Comparison of ENCODE assay signal across 19 cellular contexts in the genomic region with DNA sequence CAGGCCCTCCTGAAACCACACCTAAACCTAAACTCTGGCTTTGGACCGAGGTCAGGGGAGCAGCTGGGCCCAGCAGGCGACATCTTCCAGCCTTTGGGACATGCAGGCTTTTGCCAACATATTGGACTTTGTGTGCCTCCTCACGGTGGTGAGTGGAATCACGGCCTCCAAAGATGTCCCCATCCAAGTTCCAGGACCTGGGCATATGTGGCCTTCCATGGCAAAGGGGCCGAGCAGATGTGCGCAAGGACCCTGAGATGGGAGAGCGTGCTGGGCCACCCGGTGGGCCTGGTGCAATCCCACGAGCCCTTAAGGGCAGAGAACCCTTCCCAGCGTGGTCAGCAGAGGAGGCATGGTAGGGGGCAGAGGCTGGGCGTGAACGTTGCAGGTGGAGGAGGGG.
DNase-seq lines count a peak whose midpoint lies in the region; ATAC-seq and TF ChIP-seq lines count a peak whose summit lies in the region.
"Had no signal": no experiment of that assay in that cellular context is flagged by ENCODE, and none has a peak within 500 bp of the region (broad histone marks: within the 10 kb centered on the region; RNA-seq: fewer than 3 reads in every experiment).

No MANE protein-coding gene starts in this region.

- CTCF ChIA-PET in activated CD8-positive, alpha-beta T cell treated with anti-CD3 and anti-CD28 coated beads, Interleukin-2, amount 10 ng/mL, durations not matched to agents 7 days and 5 days (lab: Charles Lee): no interaction called here
- CTCF ChIA-PET in activated CD8-positive, alpha-beta T cell treated with anti-CD3 and anti-CD28 coated beads for 36 hours (lab: Charles Lee): no interaction called here

- H2BK20ac ChIP-seq in H9 (ENCODE audit: low read depth, low read length, poor library complexity, severe bottlenecking): no peak overlapping the region

- DNase-seq in activated CD8-positive, alpha-beta T cell treated with anti-CD3 and anti-CD28 coated beads, Interleukin-2, amount 10 ng/mL, durations not matched to agents 7 days and 5 days: peak; percentile 16
- no peak for DNase-seq in activated CD8-positive, alpha-beta T cell treated with anti-CD3 and anti-CD28 coated beads for 36 hours
- DNase-seq in H9 (no peak), SK-MEL-5 (ENCODE audit: low read depth, low spot score) (peak; percentile 43), neuronal stem cell (ENCODE audit: low spot score) (no peak), adrenal gland (no peak), smooth muscle cell (lab: John Stamatoyannopoulos, UW; ENCODE audit: unreplicated experiment) (no peak)
- DNase-seq in activated T-helper 2 cell treated with anti-CD3 and anti-CD28 coated beads, Interferon-gamma antibody, Interleukin-2, Interleukin-4, amounts not matched to agents 10 μg/mL and 5 μg/mL and 100 μg/mL, durations not matched to agents 14 hours and 24 hours and 36 hours (ENCODE audit: low spot score): no peak
- DNase-seq: C1 segment of cervical spinal cord, DMS153, MM.1S, NCI-H1105, NCI-H187, NCI-H345, NCI-H526 treated with DMSO at 0.1 percent for 48 hours, SHP77, T-helper 2 cell had no signal

- H3K4me2 ChIP-seq in H9 (ENCODE audit: insufficient read depth, insufficient read length, low read length): no peak overlapping the region
- H3K4me2 ChIP-seq in neuronal stem cell (ENCODE audit: insufficient read depth, low read length, poor library complexity, severe bottlenecking): no peak overlapping the region
- H3K4me2 ChIP-seq in smooth muscle cell: no peak overlapping the region
- H3K4me2 ChIP-seq: GM23338, KMS-11 had no signal

- H3T11ph ChIP-seq in H9 (ENCODE audit: low read length): no peak overlapping the region

- H3K4ac ChIP-seq in H9 (ENCODE audit: low read depth, low read length) (no peak overlapping the region), neuronal stem cell (ENCODE audit: low read length) (no peak overlapping the region)

- H3K79me2 ChIP-seq in H9 (ENCODE audit: insufficient read depth, low read length) (no peaks in the 10 kb centered on the region), smooth muscle cell (ENCODE audit: low read depth) (no peaks in the 10 kb centered on the region)

- H3F3A ChIP-seq in smooth muscle cell (ENCODE audit: low read depth): no peaks in the 10 kb centered on the region

- no peak overlapping the region for H3K18ac ChIP-seq in H9 (ENCODE audit: insufficient read length, low read depth, low read length)
- peak overlapping the region; percentile 87 for H3K18ac ChIP-seq in neuronal stem cell (ENCODE audit: low read length)

- H3K23me2 ChIP-seq in H9 (ENCODE audit: insufficient read length, low read depth, low read length, poor library complexity, severe bottlenecking): no peaks in the 10 kb centered on the region

- H3K36me3 ChIP-seq in neuronal stem cell (replicated peaks in 1 of 2; ENCODE audit: control insufficient read depth in 2 of 2, insufficient read depth in 2 of 2, low read length in 2 of 2) (no peaks in the 10 kb centered on the region), adrenal gland (replicated peaks in 1 of 2) (no peaks in the 10 kb centered on the region), smooth muscle cell (ENCODE audit: low read depth) (no peaks in the 10 kb centered on the region)

- no peak overlapping the region for H2BK120ac ChIP-seq in H9 (ENCODE audit: low read depth, low read length, poor library complexity, severe bottlenecking)
- H2BK120ac ChIP-seq in neuronal stem cell (ENCODE audit: low read depth, low read length): no peak overlapping the region

- H2BK5ac ChIP-seq in H9 (ENCODE audit: insufficient read length, low read length) (no peak overlapping the region), neuronal stem cell (ENCODE audit: low read length) (peak overlapping the region; percentile 5)

- no peak for TF ChIP-seq CTCF in activated CD8-positive, alpha-beta T cell treated with anti-CD3 and anti-CD28 coated beads for 36 hours (IDR thresholded peaks at IDR 0.05)
- no peak; the same call in 2 of the 3 replicates for TF ChIP-seq CTCF in H9 (conservative IDR thresholded peaks at IDR 0.05)
- TF ChIP-seq CTCF in adrenal gland (IDR thresholded peaks at IDR 0.05): no peak
- no peak for TF ChIP-seq CTCF in smooth muscle cell (IDR thresholded peaks at IDR 0.05; ENCODE audit: borderline replicate concordance, insufficient read depth, poor library complexity, severe bottlenecking)

- H3K23ac ChIP-seq in H9 (ENCODE audit: insufficient read length, low read depth, low read length): no peak overlapping the region
- peak overlapping the region; percentile 43 for H3K23ac ChIP-seq in neuronal stem cell (ENCODE audit: low read depth, low read length, poor library complexity)

- H3K27ac Mint-ChIP-seq in activated CD8-positive, alpha-beta T cell treated with anti-CD3 and anti-CD28 coated beads, Interleukin-2, amount 10 ng/mL, durations not matched to agents 7 days and 5 days: no peak overlapping the region
- no peak overlapping the region for H3K27ac Mint-ChIP-seq in activated CD8-positive, alpha-beta T cell treated with anti-CD3 and anti-CD28 coated beads for 36 hours
- H3K27ac Mint-ChIP-seq in H9: no peak overlapping the region; a peak in 1 of 7 replicates
- H3K27ac Mint-ChIP-seq in activated T-helper 2 cell treated with anti-CD3 and anti-CD28 coated beads, Interferon-gamma antibody, Interleukin-2, Interleukin-4, amounts not matched to agents 10 μg/mL and 5 μg/mL and 100 μg/mL, durations not matched to agents 14 hours and 24 hours and 36 hours: no peak overlapping the region
- H3K27ac Mint-ChIP-seq: GM23338 had no signal

- no peaks in the 10 kb centered on the region for H3K4me1 Mint-ChIP-seq in activated CD8-positive, alpha-beta T cell treated with anti-CD3 and anti-CD28 coated beads, Interleukin-2, amount 10 ng/mL, durations not matched to agents 7 days and 5 days (ENCODE audit: low read depth)
- H3K4me1 Mint-ChIP-seq in activated CD8-positive, alpha-beta T cell treated with anti-CD3 and anti-CD28 coated beads for 36 hours (ENCODE audit: low read depth): no peaks in the 10 kb centered on the region
- H3K4me1 Mint-ChIP-seq in H9: no peaks in the 10 kb centered on the region
- no peaks in the 10 kb centered on the region for H3K4me1 Mint-ChIP-seq in activated T-helper 2 cell treated with anti-CD3 and anti-CD28 coated beads, Interferon-gamma antibody, Interleukin-2, Interleukin-4, amounts not matched to agents 10 μg/mL and 5 μg/mL and 100 μg/mL, durations not matched to agents 14 hours and 24 hours and 36 hours (ENCODE audit: low read depth)
- H3K4me1 Mint-ChIP-seq: GM23338 had no signal

- H3K27ac ChIP-seq in H9 (ENCODE audit: insufficient read length, low read depth, low read length) (no peak overlapping the region), neuronal stem cell (replicated peaks; ENCODE audit: low read length) (no peak overlapping the region), adrenal gland (no peak overlapping the region), smooth muscle cell (ENCODE audit: low read depth) (no peak overlapping the region)
- H3K27ac ChIP-seq: KMS-11 had no signal

- no peak overlapping the region for H4K91ac ChIP-seq in H9 (ENCODE audit: insufficient read length, low read depth, low read length)
- no peak overlapping the region for H4K91ac ChIP-seq in neuronal stem cell (ENCODE audit: low read depth, low read length, poor library complexity)

- POLR2A ChIA-PET in activated CD8-positive, alpha-beta T cell treated with anti-CD3 and anti-CD28 coated beads, Interleukin-2, amount 10 ng/mL, durations not matched to agents 7 days and 5 days (lab: Charles Lee): no interaction called here
- POLR2A ChIA-PET in activated CD8-positive, alpha-beta T cell treated with anti-CD3 and anti-CD28 coated beads for 36 hours (lab: Charles Lee): no interaction called here

- H3K27me3 ChIP-seq in H9 (ENCODE audit: insufficient read depth, low read length): no peaks in the 10 kb centered on the region
- H3K27me3 ChIP-seq in neuronal stem cell (ENCODE audit: control insufficient read depth in 3 of 3, insufficient read depth in 3 of 3, low read depth in 1 of 3, low read length in 3 of 3): no peaks in the 10 kb centered on the region
- no peaks in the 10 kb centered on the region for H3K27me3 ChIP-seq in adrenal gland
- no peaks in the 10 kb centered on the region for H3K27me3 ChIP-seq in smooth muscle cell (ENCODE audit: low read depth)

- no peaks in the 10 kb centered on the region for H3K27me3 Mint-ChIP-seq in activated CD8-positive, alpha-beta T cell treated with anti-CD3 and anti-CD28 coated beads, Interleukin-2, amount 10 ng/mL, durations not matched to agents 7 days and 5 days (ENCODE audit: low read depth)
- no peaks in the 10 kb centered on the region for H3K27me3 Mint-ChIP-seq in activated CD8-positive, alpha-beta T cell treated with anti-CD3 and anti-CD28 coated beads for 36 hours
- no peaks in the 10 kb centered on the region; the same call in 1 of the 2 replicates for H3K27me3 Mint-ChIP-seq in H9 (ENCODE audit: low read depth)
- H3K27me3 Mint-ChIP-seq in activated T-helper 2 cell treated with anti-CD3 and anti-CD28 coated beads, Interferon-gamma antibody, Interleukin-2, Interleukin-4, amounts not matched to agents 10 μg/mL and 5 μg/mL and 100 μg/mL, durations not matched to agents 14 hours and 24 hours and 36 hours (ENCODE audit: low read depth): no peaks in the 10 kb centered on the region

- no peaks in the 10 kb centered on the region for H3K9me3 Mint-ChIP-seq in activated CD8-positive, alpha-beta T cell treated with anti-CD3 and anti-CD28 coated beads, Interleukin-2, amount 10 ng/mL, durations not matched to agents 7 days and 5 days (ENCODE audit: insufficient read depth)
- no peaks in the 10 kb centered on the region for H3K9me3 Mint-ChIP-seq in activated CD8-positive, alpha-beta T cell treated with anti-CD3 and anti-CD28 coated beads for 36 hours
- H3K9me3 Mint-ChIP-seq in H9: no peaks in the 10 kb centered on the region
- no peaks in the 10 kb centered on the region for H3K9me3 Mint-ChIP-seq in activated T-helper 2 cell treated with anti-CD3 and anti-CD28 coated beads, Interferon-gamma antibody, Interleukin-2, Interleukin-4, amounts not matched to agents 10 μg/mL and 5 μg/mL and 100 μg/mL, durations not matched to agents 14 hours and 24 hours and 36 hours

- WGBS in H9 (ENCODE audit: extremely low coverage, insufficient read length, low lambda C conversion rate): no CpG with 5 or more reads among the region's 12 CpGs
- no CpG with 5 or more reads among the region's 12 CpGs for WGBS in neuronal stem cell (ENCODE audit: extremely low coverage in 2 of 2, insufficient read length in 2 of 2, insufficient replicate concordance in 1 of 2), 2 donors
- 62 to 76% (median 74%) methylated on average over 9 to 12 of the region's 12 CpGs for WGBS in adrenal gland, 4 donors
- WGBS in smooth muscle cell (ENCODE audit: low lambda C conversion rate): 75% methylated on average over 12 of the region's 12 CpGs

- no peak for ATAC-seq in activated CD8-positive, alpha-beta T cell treated with anti-CD3 and anti-CD28 coated beads, Interleukin-2, amount 10 ng/mL, durations not matched to agents 7 days and 5 days
- no peak for ATAC-seq in activated CD8-positive, alpha-beta T cell treated with anti-CD3 and anti-CD28 coated beads for 36 hours
- ATAC-seq: GM23338 had no signal

- no peak overlapping the region for H2BK12ac ChIP-seq in H9 (ENCODE audit: insufficient read length, low read depth, low read length)
- H2BK12ac ChIP-seq in neuronal stem cell (ENCODE audit: low read length): no peak overlapping the region

- H3K14ac ChIP-seq in H9 (ENCODE audit: insufficient read depth, low read length): peak overlapping the region; percentile 13; the same call in 1 of the 2 replicates
- H3K14ac ChIP-seq in neuronal stem cell (ENCODE audit: low read length): no peak overlapping the region

- no peak for TF ChIP-seq POLR2A in adrenal gland (IDR thresholded peaks at IDR 0.05)

- H3K4me3 Mint-ChIP-seq in activated CD8-positive, alpha-beta T cell treated with anti-CD3 and anti-CD28 coated beads, Interleukin-2, amount 10 ng/mL, durations not matched to agents 7 days and 5 days: no peak overlapping the region
- H3K4me3 Mint-ChIP-seq in activated CD8-positive, alpha-beta T cell treated with anti-CD3 and anti-CD28 coated beads for 36 hours: no peak overlapping the region
- H3K4me3 Mint-ChIP-seq in H9: no peak overlapping the region
- no peak overlapping the region for H3K4me3 Mint-ChIP-seq in activated T-helper 2 cell treated with anti-CD3 and anti-CD28 coated beads, Interferon-gamma antibody, Interleukin-2, Interleukin-4, amounts not matched to agents 10 μg/mL and 5 μg/mL and 100 μg/mL, durations not matched to agents 14 hours and 24 hours and 36 hours (ENCODE audit: low read depth)
- H3K4me3 Mint-ChIP-seq: GM23338 had no signal

- H3K9ac ChIP-seq in H9 (ENCODE audit: extremely low read depth, insufficient read length, low read length) (no peak overlapping the region), neuronal stem cell (ENCODE audit: low read depth, low read length, poor library complexity) (no peak overlapping the region), smooth muscle cell (ENCODE audit: low read depth) (no peak overlapping the region)
- H3K9ac ChIP-seq: KMS-11 had no signal

- intact Hi-C loops in activated CD8-positive, alpha-beta T cell treated with anti-CD3 and anti-CD28 coated beads for 36 hours (cut with micrococcal nuclease): no loop called here
- intact Hi-C loops in activated T-helper 2 cell treated with anti-CD3 and anti-CD28 coated beads, Interferon-gamma antibody, Interleukin-2, Interleukin-4, amounts not matched to agents 10 μg/mL and 5 μg/mL and 100 μg/mL, durations not matched to agents 14 hours and 24 hours and 36 hours (cut with micrococcal nuclease): no loop called here
- intact Hi-C loops in adrenal gland (cut with DNase I): no loop called here

- no peak overlapping the region for H4K8ac ChIP-seq in H9 (replicated peaks; ENCODE audit: insufficient read length, low read depth, low read length)
- H4K8ac ChIP-seq in neuronal stem cell (ENCODE audit: low read depth, low read length): no peak overlapping the region

- H2AFZ ChIP-seq in H9 (ENCODE audit: low read length) (no peak overlapping the region), neuronal stem cell (ENCODE audit: low read length) (no peak overlapping the region), smooth muscle cell (ENCODE audit: low read depth) (no peak overlapping the region)
- H2AFZ ChIP-seq: GM23338 had no signal

- no peaks in the 10 kb centered on the region for H3K36me3 Mint-ChIP-seq in activated CD8-positive, alpha-beta T cell treated with anti-CD3 and anti-CD28 coated beads, Interleukin-2, amount 10 ng/mL, durations not matched to agents 7 days and 5 days (ENCODE audit: low read depth)
- no peaks in the 10 kb centered on the region for H3K36me3 Mint-ChIP-seq in activated CD8-positive, alpha-beta T cell treated with anti-CD3 and anti-CD28 coated beads for 36 hours (ENCODE audit: low read depth)
- no peaks in the 10 kb centered on the region; a peak in 1 of 7 replicates for H3K36me3 Mint-ChIP-seq in H9 (ENCODE audit: insufficient read depth in 1 of 3, low read depth in 3 of 3)
- no peaks in the 10 kb centered on the region for H3K36me3 Mint-ChIP-seq in activated T-helper 2 cell treated with anti-CD3 and anti-CD28 coated beads, Interferon-gamma antibody, Interleukin-2, Interleukin-4, amounts not matched to agents 10 μg/mL and 5 μg/mL and 100 μg/mL, durations not matched to agents 14 hours and 24 hours and 36 hours (ENCODE audit: low read depth)

- no peak overlapping the region for H4K5ac ChIP-seq in H9 (ENCODE audit: insufficient read length, low read depth, low read length)

- H3K79me1 ChIP-seq in H9 (ENCODE audit: insufficient read depth, low read depth, low read length, poor library complexity, severe bottlenecking) (no peaks in the 10 kb centered on the region), neuronal stem cell (ENCODE audit: low read depth, low read length) (no peaks in the 10 kb centered on the region)

- H2BK15ac ChIP-seq in H9 (ENCODE audit: low read depth, low read length): no peak overlapping the region
- H2BK15ac ChIP-seq in neuronal stem cell (ENCODE audit: low read length): peak overlapping the region; percentile 26

- in situ Hi-C loops in SK-MEL-5 (cut with HindIII; ENCODE audit: low pct_unique_long_range_greater_than_20kb, low sequenced_read_pairs): no loop called here

- H3K9me3 ChIP-seq in H9 (ENCODE audit: control insufficient read depth, low read depth, low read length): no peaks in the 10 kb centered on the region
- peaks cover 0 to 2% of the 10 kb centered on the region in 2 donors for H3K9me3 ChIP-seq in neuronal stem cell (replicated peaks in 1 of 2; ENCODE audit: control insufficient read depth in 2 of 2, insufficient read depth in 1 of 2, low read depth in 1 of 2, low read length in 2 of 2)
- H3K9me3 ChIP-seq in adrenal gland (replicated peaks in 1 of 3): no peaks in the 10 kb centered on the region
- no peaks in the 10 kb centered on the region for H3K9me3 ChIP-seq in smooth muscle cell (replicated peaks; ENCODE audit: low read depth)

- no peaks in the 10 kb centered on the region for H4K20me1 ChIP-seq in H9 (ENCODE audit: control insufficient read depth, insufficient read depth, insufficient read length)
- no peaks in the 10 kb centered on the region for H4K20me1 ChIP-seq in smooth muscle cell (ENCODE audit: low read depth)

- H3K4me3 ChIP-seq in neuronal stem cell (ENCODE audit: low read length in 2 of 2): no peak overlapping the region
- H3K4me3 ChIP-seq in adrenal gland: no peak overlapping the region
- H3K4me3 ChIP-seq in smooth muscle cell: no peak overlapping the region
- H3K4me3 ChIP-seq: GM23338 had no signal

- no peak overlapping the region for H3K56ac ChIP-seq in H9 (ENCODE audit: insufficient read length, low read depth, low read length)

- no peak overlapping the region for H2AK5ac ChIP-seq in H9 (ENCODE audit: insufficient read length, low read length)
- H2AK5ac ChIP-seq in neuronal stem cell (ENCODE audit: low read depth, low read length): peak overlapping the region; percentile 46

- H3K4me1 ChIP-seq in H9 (ENCODE audit: insufficient read depth, low read length) (no peaks in the 10 kb centered on the region), neuronal stem cell (ENCODE audit: control insufficient read depth in 2 of 2, insufficient read depth in 1 of 2, low read depth in 1 of 2, low read length in 2 of 2) (no peaks in the 10 kb centered on the region), adrenal gland (replicated peaks in 1 of 2) (no peaks in the 10 kb centered on the region), smooth muscle cell (ENCODE audit: low read depth) (no peaks in the 10 kb centered on the region)

Comparison
In these comparisons a context has a peak if more than half of its experiments do, and no peak if none do; other contexts are left out.
1. DNase-seq: peak in activated CD8-positive, alpha-beta T cell treated with anti-CD3 and anti-CD28 coated beads, Interleukin-2, amount 10 ng/mL, durations not matched to agents 7 days and 5 days (single experiment) and SK-MEL-5 (single experiment); none in activated CD8-positive, alpha-beta T cell treated with anti-CD3 and anti-CD28 coated beads for 36 hours (single experiment), H9 (single experiment), neuronal stem cell (single experiment), activated T-helper 2 cell treated with anti-CD3 and anti-CD28 coated beads, Interferon-gamma antibody, Interleukin-2, Interleukin-4, amounts not matched to agents 10 μg/mL and 5 μg/mL and 100 μg/mL, durations not matched to agents 14 hours and 24 hours and 36 hours (single experiment), adrenal gland (0 of 7) and smooth muscle cell (single experiment).